Comparison of ENCODE assay signal across 1 cellular context in the genomic region with DNA sequence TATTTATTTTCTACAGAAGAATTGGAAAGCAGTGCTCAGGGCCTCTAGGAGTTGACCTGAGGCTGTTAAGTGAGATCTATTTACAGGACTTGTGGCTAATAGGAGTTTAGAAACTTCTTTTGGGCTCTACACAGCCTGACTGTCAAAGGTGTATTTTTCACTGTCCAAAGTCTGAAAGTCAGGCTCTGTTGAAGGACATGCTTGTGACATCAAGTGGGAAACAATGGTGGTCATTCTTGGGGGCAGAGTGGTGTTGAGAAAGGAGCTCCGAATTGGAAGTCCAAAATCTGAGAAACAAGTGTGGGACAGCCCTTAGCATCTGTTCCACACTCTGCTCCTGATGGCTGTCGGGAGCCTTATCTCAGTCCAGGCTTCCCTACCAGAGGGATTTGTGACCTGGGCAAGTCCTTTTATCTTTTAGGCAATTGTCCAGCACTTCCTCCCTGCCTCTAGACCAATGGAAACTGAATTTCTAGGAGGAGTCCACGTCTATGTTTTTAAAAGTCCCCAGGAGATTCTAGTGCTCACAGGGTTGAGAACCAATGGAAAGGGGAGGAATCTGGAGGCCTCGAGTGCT.
A peak's percentile ranks its signal among the peaks of the same experiment; 100 is the strongest.
TF ChIP-seq lines count a peak whose summit lies in the region.

No MANE protein-coding gene starts in this region.

TF ChIP-seq in liver, 16 proteins besides CTCF, POLR2A, EP300 and RAD21 (continued from another document):
- TF ChIP-seq GABPA (IDR thresholded peaks at IDR 0.05 in 1 of 2, conservative IDR thresholded peaks at IDR 0.05 in 1 of 2), result no peak
- TF ChIP-seq JUND (IDR thresholded peaks at IDR 0.05), result no peak
- TF ChIP-seq, protein P1, sequence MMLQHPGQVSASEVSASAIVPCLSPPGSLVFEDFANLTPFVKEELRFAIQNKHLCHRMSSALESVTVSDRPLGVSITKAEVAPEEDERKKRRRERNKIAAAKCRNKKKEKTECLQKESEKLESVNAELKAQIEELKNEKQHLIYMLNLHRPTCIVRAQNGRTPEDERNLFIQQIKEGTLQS (IDR thresholded peaks at IDR 0.05), result no peak
- no peak for TF ChIP-seq FOXA1 (IDR thresholded peaks at IDR 0.05)
- TF ChIP-seq SP1 (IDR thresholded peaks at IDR 0.05), result peak; percentile 72
- TF ChIP-seq, protein P2, sequence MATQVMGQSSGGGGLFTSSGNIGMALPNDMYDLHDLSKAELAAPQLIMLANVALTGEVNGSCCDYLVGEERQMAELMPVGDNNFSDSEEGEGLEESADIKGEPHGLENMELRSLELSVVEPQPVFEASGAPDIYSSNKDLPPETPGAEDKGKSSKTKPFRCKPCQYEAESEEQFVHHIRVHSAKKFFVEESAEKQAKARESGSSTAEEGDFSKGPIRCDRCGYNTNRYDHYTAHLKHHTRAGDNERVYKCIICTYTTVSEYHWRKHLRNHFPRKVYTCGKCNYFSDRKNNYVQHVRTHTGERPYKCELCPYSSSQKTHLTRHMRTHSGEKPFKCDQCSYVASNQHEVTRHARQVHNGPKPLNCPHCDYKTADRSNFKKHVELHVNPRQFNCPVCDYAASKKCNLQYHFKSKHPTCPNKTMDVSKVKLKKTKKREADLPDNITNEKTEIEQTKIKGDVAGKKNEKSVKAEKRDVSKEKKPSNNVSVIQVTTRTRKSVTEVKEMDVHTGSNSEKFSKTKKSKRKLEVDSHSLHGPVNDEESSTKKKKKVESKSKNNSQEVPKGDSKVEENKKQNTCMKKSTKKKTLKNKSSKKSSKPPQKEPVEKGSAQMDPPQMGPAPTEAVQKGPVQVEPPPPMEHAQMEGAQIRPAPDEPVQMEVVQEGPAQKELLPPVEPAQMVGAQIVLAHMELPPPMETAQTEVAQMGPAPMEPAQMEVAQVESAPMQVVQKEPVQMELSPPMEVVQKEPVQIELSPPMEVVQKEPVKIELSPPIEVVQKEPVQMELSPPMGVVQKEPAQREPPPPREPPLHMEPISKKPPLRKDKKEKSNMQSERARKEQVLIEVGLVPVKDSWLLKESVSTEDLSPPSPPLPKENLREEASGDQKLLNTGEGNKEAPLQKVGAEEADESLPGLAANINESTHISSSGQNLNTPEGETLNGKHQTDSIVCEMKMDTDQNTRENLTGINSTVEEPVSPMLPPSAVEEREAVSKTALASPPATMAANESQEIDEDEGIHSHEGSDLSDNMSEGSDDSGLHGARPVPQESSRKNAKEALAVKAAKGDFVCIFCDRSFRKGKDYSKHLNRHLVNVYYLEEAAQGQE (IDR thresholded peaks at IDR 0.05), result no peak
- TF ChIP-seq NR2F2 (IDR thresholded peaks at IDR 0.05), result no peak
